9 cellular contexts compared by ENCODE assay signal in genomic region chr11:79076526-79077115, GRCh38.
DNase-seq lines count a peak whose midpoint lies in the region; ATAC-seq, FAIRE-seq and TF ChIP-seq lines count a peak whose summit lies in the region.
"Had no signal": no experiment of that assay in that cellular context is flagged by ENCODE, and none has a peak within 500 bp of the region (broad histone marks: within the 10 kb centered on the region; RNA-seq: fewer than 3 reads in every experiment).

No MANE protein-coding gene starts in this region.

- WGBS in right cardiac atrium = 56% methylated on average over 4 of the region's 4 CpGs

- peaks cover 62% of the 10 kb centered on the region for H3K4me1 Mint-ChIP-seq in type B pancreatic cell (ENCODE audit: unreplicated experiment)

- H3K36me3 Mint-ChIP-seq in type B pancreatic cell = peaks cover 14% of the 10 kb centered on the region

- intact Hi-C loops in right cardiac atrium (cut with DNase I) = loop anchor here (5.0 to 10.0 kb wide), 3 partner anchors 424 to 432 kb away; no protein-coding TSS in a partner anchor

- no peak overlapping the region for H3K4me3 Mint-ChIP-seq in type B pancreatic cell

- H3K27me3 ChIP-seq in HL-60 (ENCODE audit: insufficient read depth, poor library complexity, severe bottlenecking) (no peaks in the 10 kb centered on the region), right cardiac atrium (ENCODE audit: control insufficient read depth, insufficient read depth) (no peaks in the 10 kb centered on the region)
- H3K27me3 ChIP-seq: SJCRH30 had no signal

- no peaks in the 10 kb centered on the region for H3K9me3 ChIP-seq in right cardiac atrium (ENCODE audit: control insufficient read depth, low read length)
- H3K9me3 ChIP-seq: SJCRH30 had no signal

- TF ChIP-seq CTCF in HL-60 (IDR thresholded peaks at IDR 0.05; ENCODE audit: insufficient read depth, low read length) (peak; percentile 43), WI38 (IDR thresholded peaks at IDR 0.05; ENCODE audit: low read depth, low read length) (peak; percentile 83), type B pancreatic cell (conservative IDR thresholded peaks at IDR 0.05) (peak; percentile 75)

- ATAC-seq in right cardiac atrium (peak in 1 of 2 donors; percentile 47), HG03175 (IDR thresholded peaks at IDR 0.05; ENCODE audit: unreplicated experiment) (no peak)

- no peaks in the 10 kb centered on the region for H3K4me1 ChIP-seq in right cardiac atrium (ENCODE audit: control insufficient read depth, insufficient read depth, low read length)

- H3K27ac ChIP-seq in HL-60 (replicated peaks) (no peak overlapping the region), right cardiac atrium (ENCODE audit: low read length) (no peak overlapping the region)
- H3K27ac ChIP-seq: SJCRH30 had no signal

- FAIRE-seq in frontal cortex (lab: Jason Lieb, UNC) = no peak

- H3K27ac Mint-ChIP-seq in type B pancreatic cell = no peak overlapping the region

- H3K9me3 Mint-ChIP-seq in type B pancreatic cell = peaks cover 10% of the 10 kb centered on the region

- no peak overlapping the region for H3K4me3 ChIP-seq in HL-60 (replicated peaks; ENCODE audit: insufficient read depth, low read length)
- H3K4me3 ChIP-seq in WI38 (ENCODE audit: low read depth, low read length) = no peak overlapping the region
- no peak overlapping the region for H3K4me3 ChIP-seq in right cardiac atrium (ENCODE audit: low read length)
- H3K4me3 ChIP-seq: SJCRH30 had no signal

- H3K27me3 Mint-ChIP-seq in type B pancreatic cell = no peaks in the 10 kb centered on the region

- DNase-seq in DMS53 (lab: John Stamatoyannopoulos, UW) (peak; percentile 74), HL-60 (ENCODE audit: low read depth in 1 of 2, low spot score in 1 of 2) (peak in 1 of 2 experiments; percentile 30), right cardiac atrium (peak; percentile 53 to 83 (median 71)), type B pancreatic cell (ENCODE audit: extremely low spot score, unreplicated experiment) (no peak), frontal cortex (ENCODE audit: low spot score in 2 of 2) (no peak), NCI-H1930 (lab: John Stamatoyannopoulos, UW) (no peak)

Comparison
In these comparisons a context has a peak if more than half of its experiments do, and no peak if none do; other contexts are left out.
1. DNase-seq: peak in DMS53 (single experiment) and right cardiac atrium (3 of 3); none in type B pancreatic cell (single experiment), frontal cortex (0 of 2) and NCI-H1930 (0 of 2).
2. Peak in every context shown above with its lines, with median percentiles within 50 percentile points of each other: CTCF ChIP-seq.